ENCODE assay signal across 12 cellular contexts in genomic region chr17:49214665-49215360, GRCh38. TPM values are rescaled to one million over a fixed set of nuclear protein-coding genes. Genes with fewer than 3 reads are reported as not detected.
DNase-seq lines count a peak whose midpoint lies in the region; ATAC-seq and FAIRE-seq lines count a peak whose summit lies in the region.
"Had no signal": no experiment of that assay in that cellular context is flagged by ENCODE, and none has a peak within 500 bp of the region (broad histone marks: within the 10 kb centered on the region; RNA-seq: fewer than 3 reads in every experiment).

No MANE protein-coding gene starts in this region.

- no peak for ATAC-seq in activated T-cell treated with anti-CD3 and anti-CD28 coated beads, Interleukin-2, amount 50 U/mL, for 4 hours
- no peak for ATAC-seq in T-cell (replicated peaks in 1 of 4)
- ATAC-seq in stimulated activated naive CD8-positive, alpha-beta T cell treated with anti-CD3 and anti-CD28 coated beads, Interleukin-15, amount 100 ng/mL, for 72 hours = no peak

- POLR2A ChIA-PET in T-cell (lab: Charles Lee) = interaction anchor here (0.5 to 1.1 kb wide), 4 partner anchors 22 to 1387 kb away, joined by 3 to 4 read pairs (median 3); no protein-coding TSS in a partner anchor

- peak overlapping the region; percentile 24 for H3K4me3 Mint-ChIP-seq in activated T-cell treated with anti-CD3 and anti-CD28 coated beads, Interleukin-2, amount 50 U/mL, for 4 hours
- peak overlapping the region; percentile 2 to 92 (median 29) for H3K4me3 Mint-ChIP-seq in T-cell
- H3K4me3 Mint-ChIP-seq in stimulated activated naive CD8-positive, alpha-beta T cell treated with anti-CD3 and anti-CD28 coated beads, Interleukin-15, amount 100 ng/mL, for 72 hours = peak overlapping the region; percentile 93 to 96

- peaks cover 0 to 2% of the 10 kb centered on the region in 2 donors for H3K4me1 ChIP-seq in esophagus (ENCODE audit: control insufficient read depth in 2 of 2, insufficient read depth in 2 of 2, low read length in 1 of 2)

- peaks cover 84% of the 10 kb centered on the region for H3K4me1 Mint-ChIP-seq in activated T-cell treated with anti-CD3 and anti-CD28 coated beads, Interleukin-2, amount 50 U/mL, for 4 hours (ENCODE audit: low read depth)
- H3K4me1 Mint-ChIP-seq in T-cell = peaks cover 90 to 93% (median 91%) of the 10 kb centered on the region in 3 donors
- peaks cover 92% of the 10 kb centered on the region for H3K4me1 Mint-ChIP-seq in stimulated activated naive CD8-positive, alpha-beta T cell treated with anti-CD3 and anti-CD28 coated beads, Interleukin-15, amount 100 ng/mL, for 72 hours

- no peaks in the 10 kb centered on the region for H3K9me3 ChIP-seq in esophagus (ENCODE audit: control insufficient read depth in 2 of 2, insufficient read depth in 1 of 2, low read depth in 1 of 2, low read length in 1 of 2)
- H3K9me3 ChIP-seq: SJSA1 had no signal

- no peaks in the 10 kb centered on the region for H3K27me3 ChIP-seq in esophagus (ENCODE audit: control insufficient read depth in 1 of 2, insufficient read depth in 2 of 2, low read length in 2 of 2)

- H3K9me3 Mint-ChIP-seq in activated T-cell treated with anti-CD3 and anti-CD28 coated beads, Interleukin-2, amount 50 U/mL, for 4 hours = no peaks in the 10 kb centered on the region
- H3K9me3 Mint-ChIP-seq in T-cell = no peaks in the 10 kb centered on the region
- H3K9me3 Mint-ChIP-seq in stimulated activated naive CD8-positive, alpha-beta T cell treated with anti-CD3 and anti-CD28 coated beads, Interleukin-15, amount 100 ng/mL, for 72 hours = no peaks in the 10 kb centered on the region

- H3K27ac Mint-ChIP-seq in T-cell = peak overlapping the region; percentile 92 to 93
- peak overlapping the region; percentile 27 to 88 for H3K27ac Mint-ChIP-seq in stimulated activated naive CD8-positive, alpha-beta T cell treated with anti-CD3 and anti-CD28 coated beads, Interleukin-15, amount 100 ng/mL, for 72 hours

- H3K27ac ChIP-seq in esophagus (ENCODE audit: low read depth in 2 of 2, low read length in 1 of 2) = peak overlapping the region; percentile 10 to 30
- H3K27ac ChIP-seq: SJSA1 had no signal

- no peaks in the 10 kb centered on the region for H3K27me3 Mint-ChIP-seq in activated T-cell treated with anti-CD3 and anti-CD28 coated beads, Interleukin-2, amount 50 U/mL, for 4 hours (ENCODE audit: low read depth)
- H3K27me3 Mint-ChIP-seq in T-cell = no peaks in the 10 kb centered on the region
- H3K27me3 Mint-ChIP-seq in stimulated activated naive CD8-positive, alpha-beta T cell treated with anti-CD3 and anti-CD28 coated beads, Interleukin-15, amount 100 ng/mL, for 72 hours = no peaks in the 10 kb centered on the region

- DNase-seq in activated T-cell treated with anti-CD3 and anti-CD28 coated beads, Interleukin-2, amount 50 U/mL, for 4 hours = no peak
- DNase-seq in activated T-cell treated with anti-CD3 and anti-CD28 coated beads for 4 hours (no peak), T-cell (no peak), urothelium cell line (ENCODE audit: low spot score) (no peak), A172 (ENCODE audit: low spot score) (no peak)
- no peak for DNase-seq in stimulated activated naive CD8-positive, alpha-beta T cell treated with anti-CD3 and anti-CD28 coated beads, Interleukin-15, amount 100 ng/mL, for 72 hours
- no peak for DNase-seq in stimulated activated CD8-positive, alpha-beta memory T cell treated with anti-CD3 and anti-CD28 coated beads, Interleukin-4, amount 100 ng/mL, for 48 hours
- DNase-seq: NCI-H2171 treated with DMSO at 0.1 percent for 48 hours had no signal

- no peaks in the 10 kb centered on the region for H3K36me3 ChIP-seq in esophagus (ENCODE audit: control insufficient read depth in 2 of 2, insufficient read depth in 2 of 2, low read length in 1 of 2)
- H3K36me3 ChIP-seq: SJSA1 had no signal

- CTCF ChIA-PET in T-cell (lab: Charles Lee) = interaction anchor here (0.6 to 0.7 kb wide), 4 partner anchors 9 to 356 kb away, joined by 3 to 4 read pairs (median 4); no protein-coding TSS in a partner anchor

- 38 to 41% methylated on average over 12 of the region's 12 CpGs for WGBS in esophagus, 2 donors

- peaks cover 5% of the 10 kb centered on the region for H3K36me3 Mint-ChIP-seq in activated T-cell treated with anti-CD3 and anti-CD28 coated beads, Interleukin-2, amount 50 U/mL, for 4 hours (ENCODE audit: insufficient read depth)
- peaks cover 8% of the 10 kb centered on the region for H3K36me3 Mint-ChIP-seq in T-cell

- FAIRE-seq in urothelium cell line (lab: Jason Lieb, UNC) = no peak

- H3K4me3 ChIP-seq in esophagus (ENCODE audit: low read depth in 1 of 2, low read length in 2 of 2) = no peak overlapping the region
- H3K4me3 ChIP-seq: SJSA1 had no signal

RNA-seq across cellular contexts. Expression of gene ABI3, which starts 4.3 kb away (rescaled TPM):
- 10 to 100 TPM; 15.0 to 24.2 (median 22.7) TPM for total RNA-seq in activated T-cell treated with anti-CD3 and anti-CD28 coated beads, Interleukin-2, amount 50 U/mL, for 4 hours
- 10 to 100 TPM; 10.4 to 21.7 (median 18.3) TPM for total RNA-seq in T-cell
- polyA plus RNA-seq in esophagus = 1 to 10 TPM; 2.4 to 4.1 TPM
- 0.07 and 0.41 TPM in 2 replicates for total RNA-seq in A172 (2014; rRNA removed; shearing (Covaris generic))
- total RNA-seq: SJSA1 had no signal

RNA-seq across cellular contexts. Expression of gene GNGT2, which starts 4.4 kb away (rescaled TPM):
- 10 to 100 TPM in 2 of 3 donors, 1 to 10 TPM in 1; 8.7 to 14.8 (median 12.8) TPM for total RNA-seq in activated T-cell treated with anti-CD3 and anti-CD28 coated beads, Interleukin-2, amount 50 U/mL, for 4 hours
- 1 to 10 TPM; 4.5 to 6.3 (median 5.0) TPM for total RNA-seq in T-cell
- polyA plus RNA-seq in esophagus = 1 to 10 TPM in 1 of 2 donors, under 1 TPM in 1; 0.86 to 1.3 TPM
- not detected in 2 replicates for total RNA-seq in A172 (2014; rRNA removed; shearing (Covaris generic))
- total RNA-seq: cerebellum, SJSA1 had no signal

RNA-seq across cellular contexts. Expression of gene PHOSPHO1, which starts 15.8 kb away (rescaled TPM):
- under 1 TPM in 1 of 3 donors, not detected in 2; 0.23 TPM for total RNA-seq in activated T-cell treated with anti-CD3 and anti-CD28 coated beads, Interleukin-2, amount 50 U/mL, for 4 hours
- under 1 TPM in 1 of 5 donors, not detected in 4; 0.13 TPM for total RNA-seq in T-cell
- polyA plus RNA-seq in esophagus = under 1 TPM; 0.05 to 0.06 TPM
- total RNA-seq in A172 (2014; rRNA removed; shearing (Covaris generic)) = 0.22 TPM in 1 of 2 replicates, not detected in the other
- total RNA-seq: glomerular endothelial cell had no signal

Comparison
In these comparisons a context has a peak if more than half of its experiments do, and no peak if none do; other contexts are left out.
1. H3K4me3 Mint-ChIP-seq: peak in every context shown above with its lines; median percentile 94 in stimulated activated naive CD8-positive, alpha-beta T cell treated with anti-CD3 and anti-CD28 coated beads, Interleukin-15, amount 100 ng/mL, for 72 hours; 29 in T-cell; 24 in activated T-cell treated with anti-CD3 and anti-CD28 coated beads, Interleukin-2, amount 50 U/mL, for 4 hours.